15 cellular contexts compared by ENCODE assay signal in genomic region chr12:105444050-105444808, GRCh38.
DNase-seq lines count a peak whose midpoint lies in the region; ATAC-seq, FAIRE-seq and TF ChIP-seq lines count a peak whose summit lies in the region.
"Had no signal": no experiment of that assay in that cellular context is flagged by ENCODE, and none has a peak within 500 bp of the region (broad histone marks: within the 10 kb centered on the region; RNA-seq: fewer than 3 reads in every experiment).

No MANE protein-coding gene starts in this region.

- H3K9me3 ChIP-seq in H1 (ENCODE audit: insufficient read depth in 2 of 2, low read depth in 1 of 2, low read length in 1 of 2) (peaks cover 3% of the 10 kb centered on the region in 2 experiments; a peak in 1 of 4 replicates), neural progenitor cell (ENCODE audit: low read depth) (no peaks in the 10 kb centered on the region), psoas muscle (no peaks in the 10 kb centered on the region)
- H3K9me3 ChIP-seq: transverse colon had no signal

- H3K36me3 Mint-ChIP-seq in Calu3 (ENCODE audit: insufficient read depth, unreplicated experiment) (no peaks in the 10 kb centered on the region), neural progenitor cell (peaks cover 3% of the 10 kb centered on the region)

- TF ChIP-seq RAD21 in H1 (IDR thresholded peaks at IDR 0.05 in 1 of 2, conservative IDR thresholded peaks at IDR 0.05 in 1 of 2; ENCODE audit: low read depth in 2 of 2, low read length in 2 of 2), result no peak

- no peaks in the 10 kb centered on the region for H3F3A ChIP-seq in neural progenitor cell (ENCODE audit: low read depth)

- H3K4me3 Mint-ChIP-seq in Calu3 (ENCODE audit: low read depth, unreplicated experiment) (peak overlapping the region; percentile 48), neural progenitor cell (no peak overlapping the region)
- H3K4me3 Mint-ChIP-seq: activated CD4-positive, alpha-beta T cell treated with anti-CD3 and anti-CD28 coated beads, Interleukin-2, amount 10 ng/mL, durations not matched to agents 7 days and 5 days; activated T-cell treated with anti-CD3 and anti-CD28 coated beads, Interleukin-2, amount 50 U/mL, for 72 hours had no signal

- no peaks in the 10 kb centered on the region for H3K36me3 ChIP-seq in H1 (ENCODE audit: control insufficient read depth in 2 of 4, insufficient read depth in 4 of 4, low read length in 3 of 4)
- no peaks in the 10 kb centered on the region for H3K36me3 ChIP-seq in neural progenitor cell
- no peaks in the 10 kb centered on the region for H3K36me3 ChIP-seq in psoas muscle (ENCODE audit: insufficient read depth in 1 of 2, low read depth in 1 of 2)
- H3K36me3 ChIP-seq: transverse colon had no signal

- H3K27ac ChIP-seq in H1 (ENCODE audit: low read depth, low read length), result no peak overlapping the region
- no peak overlapping the region for H3K27ac ChIP-seq in neural progenitor cell
- no peak overlapping the region for H3K27ac ChIP-seq in psoas muscle
- H3K27ac ChIP-seq: transverse colon had no signal

- H3K23me2 ChIP-seq in H1 (ENCODE audit: low read depth, low read length), result 0 out of 2 replicates have a peak, but pooled peaks cover 2% of the 10 kb centered on the region

- H3K18ac ChIP-seq in H1 (ENCODE audit: extremely low read depth, low read length), result no peak overlapping the region

- intact Hi-C loops in Calu3 (cut with micrococcal nuclease; ENCODE audit: unreplicated experiment) (no loop called here), psoas muscle (cut with DNase I) (no loop called here)

- no peak overlapping the region for H3K4me3 ChIP-seq in H1 (ENCODE audit: extremely low read depth in 1 of 4, insufficient read depth in 2 of 4, low read depth in 3 of 4, low read length in 4 of 4)
- no peak overlapping the region for H3K4me3 ChIP-seq in neural progenitor cell
- no peak overlapping the region for H3K4me3 ChIP-seq in psoas muscle
- H3K4me3 ChIP-seq: transverse colon had no signal

- no peak overlapping the region for H3K23ac ChIP-seq in H1 (ENCODE audit: insufficient read length)

- H2AFZ ChIP-seq in H1 (ENCODE audit: low read length), result peak overlapping the region; percentile 61; the same call in 1 of the 2 replicates
- no peak overlapping the region for H2AFZ ChIP-seq in neural progenitor cell (replicated peaks)

- DNase-seq in Calu3, result peak; percentile 18
- peak; percentile 90 for DNase-seq in NCI-H460 (ENCODE audit: extremely low read depth, low read depth)
- no peak for DNase-seq in H1 (ENCODE audit: low read depth in 1 of 2, low spot score in 2 of 2)
- DNase-seq in neural progenitor cell (ENCODE audit: low spot score), result no peak
- no peak for DNase-seq in NCI-H1092 (lab: John Stamatoyannopoulos, UW)
- DNase-seq in omental fat pad (ENCODE audit: low spot score), result no peak
- no peak for DNase-seq in psoas muscle
- DNase-seq: activated CD4-positive, alpha-beta T cell treated with anti-CD3 and anti-CD28 coated beads, Interleukin-2, amount 10 ng/mL, durations not matched to agents 7 days and 5 days; activated T-cell treated with anti-CD3 and anti-CD28 coated beads, Interleukin-2, amount 50 U/mL, for 72 hours; amygdala; NCI-H146; NCI-H774; transverse colon had no signal

- WGBS in H1 (ENCODE audit: extremely low coverage in 1 of 2, insufficient coverage in 1 of 2, insufficient read length in 1 of 2, insufficient replicate concordance in 2 of 2, low coverage in 1 of 2, low lambda C conversion rate in 2 of 2, missing lambda C conversion rate in 1 of 2), 2 experiments, result 87% methylated on average over 15 of the region's 15 CpGs; no CpG with 5 or more reads in 1 of the 2 experiments
- 96% methylated on average over 15 of the region's 15 CpGs for WGBS in psoas muscle, 3 donors

- no peaks in the 10 kb centered on the region for H3K27me3 ChIP-seq in H1 (replicated peaks in 1 of 4; ENCODE audit: control insufficient read depth in 3 of 4, extremely low read depth in 1 of 4, insufficient read depth in 3 of 4, low read length in 3 of 4)
- H3K27me3 ChIP-seq in neural progenitor cell, result no peaks in the 10 kb centered on the region
- H3K27me3 ChIP-seq in psoas muscle (ENCODE audit: insufficient read depth in 3 of 3, low read length in 2 of 3), result no peaks in the 10 kb centered on the region
- H3K27me3 ChIP-seq: transverse colon had no signal

- H2BK12ac ChIP-seq in H1 (ENCODE audit: low read depth, low read length), result no peak overlapping the region

- no TSS peak for BruUV-seq in Calu3 (replicated peaks; lab: Mats Ljungman, UMichigan)

- no peak overlapping the region; the same call in 1 of the 2 replicates for H2BK5ac ChIP-seq in H1 (ENCODE audit: low read depth, low read length)

- no peak overlapping the region for H2BK20ac ChIP-seq in H1 (ENCODE audit: low read length)

- H3K27ac Mint-ChIP-seq in Calu3 (ENCODE audit: unreplicated experiment) (peak overlapping the region; percentile 96), neural progenitor cell (peak overlapping the region; percentile 47)
- H3K27ac Mint-ChIP-seq: activated CD4-positive, alpha-beta T cell treated with anti-CD3 and anti-CD28 coated beads, Interleukin-2, amount 10 ng/mL, durations not matched to agents 7 days and 5 days; activated T-cell treated with anti-CD3 and anti-CD28 coated beads, Interleukin-2, amount 50 U/mL, for 72 hours had no signal

- no peak overlapping the region for H2BK15ac ChIP-seq in H1 (ENCODE audit: low read length)

- CTCF ChIA-PET in Calu3 (lab: Charles Lee), result interaction anchor here (0.6 to 1.0 kb wide), 3 partner anchors 17 to 778 kb away, joined by 3 to 4 read pairs (median 3); no protein-coding TSS in a partner anchor
- CTCF ChIA-PET in H1 (lab: Charles Lee; ENCODE audit: partially characterized antibody), result interaction anchor here (1.4 to 1.7 kb wide), 2 partner anchors 23 to 26 kb away, joined by 4 to 6 read pairs; no protein-coding TSS in a partner anchor

- H3K27me3 Mint-ChIP-seq in Calu3 (ENCODE audit: unreplicated experiment) (no peaks in the 10 kb centered on the region), neural progenitor cell (ENCODE audit: insufficient read depth, low read depth) (peaks cover 3% of the 10 kb centered on the region)

- no peaks in the 10 kb centered on the region for H3K79me1 ChIP-seq in H1 (ENCODE audit: low read depth, low read length)

- no peak overlapping the region for H4K8ac ChIP-seq in H1 (ENCODE audit: extremely low read depth, insufficient read depth, low read length)

- H3K14ac ChIP-seq in H1 (ENCODE audit: insufficient read length), result no peak overlapping the region

- H4K20me1 ChIP-seq in H1 (replicated peaks in 1 of 2; ENCODE audit: control insufficient read depth in 1 of 2, insufficient read depth in 2 of 2, low read length in 2 of 2), result no peaks in the 10 kb centered on the region
- H4K20me1 ChIP-seq in neural progenitor cell (ENCODE audit: low read depth), result no peaks in the 10 kb centered on the region

- TF ChIP-seq POLR2A in H1 (IDR thresholded peaks at IDR 0.05; ENCODE audit: control extremely low read depth in 1 of 2, low read depth in 2 of 2, low read length in 2 of 2), result no peak

- no peak overlapping the region for H3K56ac ChIP-seq in H1 (replicated peaks; ENCODE audit: insufficient read length, low read depth, low read length)

- H3K4ac ChIP-seq in H1 (replicated peaks; ENCODE audit: insufficient read length, low read depth, low read length), result no peak overlapping the region

- H4K5ac ChIP-seq in H1 (ENCODE audit: insufficient read length, low read depth, low read length), result no peak overlapping the region

- peaks cover 11% of the 10 kb centered on the region for H3K9me3 Mint-ChIP-seq in Calu3 (ENCODE audit: low read depth, unreplicated experiment)
- peaks cover 14% of the 10 kb centered on the region for H3K9me3 Mint-ChIP-seq in neural progenitor cell
- H3K9me3 Mint-ChIP-seq: activated CD4-positive, alpha-beta T cell treated with anti-CD3 and anti-CD28 coated beads, Interleukin-2, amount 10 ng/mL, durations not matched to agents 7 days and 5 days; activated T-cell treated with anti-CD3 and anti-CD28 coated beads, Interleukin-2, amount 50 U/mL, for 72 hours had no signal

- TF ChIP-seq EP300 in H1 (IDR thresholded peaks at IDR 0.05; ENCODE audit: borderline replicate concordance in 1 of 2, low read depth in 2 of 2, low read length in 2 of 2), result no peak

- no peak overlapping the region for H4K91ac ChIP-seq in H1 (replicated peaks; ENCODE audit: insufficient read length, low read length)

- no peak for FAIRE-seq in H1 (lab: Jason Lieb, UNC)

- H3K4me2 ChIP-seq in H1 (ENCODE audit: insufficient read depth in 1 of 2, low read depth in 2 of 2, low read length in 2 of 2) (no peak overlapping the region), neural progenitor cell (no peak overlapping the region)

- no peak overlapping the region for H2AK5ac ChIP-seq in H1 (ENCODE audit: low read depth, low read length)

- H3K79me2 ChIP-seq in H1 (ENCODE audit: control insufficient read depth in 1 of 2, insufficient read depth in 2 of 2, low read length in 2 of 2), result no peaks in the 10 kb centered on the region
- H3K79me2 ChIP-seq in neural progenitor cell (ENCODE audit: low read depth), result no peaks in the 10 kb centered on the region

- TF ChIP-seq CTCF in Calu3 (IDR thresholded peaks at IDR 0.05; ENCODE audit: unreplicated experiment) (no peak), H1 (IDR thresholded peaks at IDR 0.05; ENCODE audit: control extremely low read depth in 1 of 3, insufficient read depth in 1 of 3, low read depth in 1 of 3, low read length in 3 of 3) (no peak), neural progenitor cell (IDR thresholded peaks at IDR 0.05) (no peak), omental fat pad (IDR thresholded peaks at IDR 0.05) (no peak), psoas muscle (IDR thresholded peaks at IDR 0.05) (no peak)

- ATAC-seq in HG02588 (IDR thresholded peaks at IDR 0.05; ENCODE audit: unreplicated experiment), result no peak
- no peak for ATAC-seq in omental fat pad (ENCODE audit: low FRiP score)
- ATAC-seq in psoas muscle, result no peak
- ATAC-seq: activated T-cell treated with anti-CD3 and anti-CD28 coated beads, Interleukin-2, amount 50 U/mL, for 72 hours; Right ventricle myocardium inferior had no signal

- H3K4me1 Mint-ChIP-seq in Calu3 (ENCODE audit: low read depth, unreplicated experiment), result peaks cover 36% of the 10 kb centered on the region
- H3K4me1 Mint-ChIP-seq in neural progenitor cell, result peaks cover 2% of the 10 kb centered on the region
- H3K4me1 Mint-ChIP-seq: activated CD4-positive, alpha-beta T cell treated with anti-CD3 and anti-CD28 coated beads, Interleukin-2, amount 10 ng/mL, durations not matched to agents 7 days and 5 days had no signal

- no peak overlapping the region for H3K9ac ChIP-seq in H1 (replicated peaks in 1 of 4; ENCODE audit: extremely low read depth in 1 of 4, low read depth in 3 of 4, low read length in 3 of 4)
- no peak overlapping the region for H3K9ac ChIP-seq in neural progenitor cell

- POLR2A ChIA-PET in H1 (lab: Charles Lee; ENCODE audit: partially characterized antibody), result no interaction called here

- H2BK120ac ChIP-seq in H1 (replicated peaks; ENCODE audit: low read depth, low read length), result no peak overlapping the region

- H3K4me1 ChIP-seq in H1 (replicated peaks in 1 of 4; ENCODE audit: control insufficient read depth in 3 of 4, insufficient read depth in 4 of 4, low read length in 3 of 4) (peaks cover 0 to 8% (median under 1%) of the 10 kb centered on the region in 4 experiments; a peak in 4 of 7 replicates), neural progenitor cell (peaks cover 3% of the 10 kb centered on the region), psoas muscle (peaks cover 10% of the 10 kb centered on the region)
- H3K4me1 ChIP-seq: transverse colon had no signal

Comparison
In these comparisons a context has a peak if more than half of its experiments do, and no peak if none do; other contexts are left out.
1. DNase-seq: peak in Calu3 (single experiment) and NCI-H460 (single experiment); none in H1 (0 of 2), neural progenitor cell (single experiment), NCI-H1092 (single experiment), omental fat pad (single experiment) and psoas muscle (0 of 2).